16 cellular contexts compared by ENCODE assay signal in the genomic region with DNA sequence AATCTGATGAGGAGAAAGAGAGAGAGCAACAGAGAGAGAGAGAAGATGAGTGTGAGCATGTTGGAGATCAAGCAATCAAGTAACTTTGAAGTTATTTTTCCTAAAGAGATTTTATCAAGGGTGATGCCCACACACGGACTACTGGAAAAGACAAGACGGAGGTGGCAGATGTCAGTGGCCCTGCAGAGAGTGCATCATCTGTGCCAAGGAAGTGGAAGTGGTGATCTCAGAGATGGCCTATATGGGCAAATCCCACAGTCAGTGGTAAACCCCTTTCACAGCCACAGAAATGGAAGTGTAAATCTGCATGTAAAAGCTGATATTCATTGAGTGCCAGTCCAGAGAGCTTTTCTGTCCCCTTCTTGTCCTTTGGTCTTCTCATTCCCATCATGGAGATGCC.
"Had no signal": no experiment of that assay in that cellular context is flagged by ENCODE, and none has a peak within 500 bp of the region (broad histone marks: within the 10 kb centered on the region; RNA-seq: fewer than 3 reads in every experiment).

No MANE protein-coding gene starts in this region.

- DNase-seq: activated CD4-positive, alpha-beta memory T cell treated with anti-CD3 and anti-CD28 coated beads, Interleukin-2, amount 10 ng/mL, durations not matched to agents 7 days and 5 days; activated naive CD4-positive, alpha-beta T cell treated with anti-CD3 and anti-CD28 coated beads, Interleukin-2, amount 50 U/mL, for 16 hours; activated T-cell treated with anti-CD3 and anti-CD28 coated beads, Interleukin-2, amount 50 U/mL, for 24 hours; dermis blood vessel endothelial cell; effector memory CD8-positive, alpha-beta T cell; foreskin melanocyte; head of caudate nucleus; mesendoderm; nephron progenitor cell; ovary; right lobe of liver; stimulated activated naive CD8-positive, alpha-beta T cell treated with anti-CD3 and anti-CD28 coated beads, Interleukin-15, amount 100 ng/mL, for 72 hours; testis; upper lobe of left lung had no signal

- ATAC-seq: effector memory CD8-positive, alpha-beta T cell; right lobe of liver; stimulated activated naive CD8-positive, alpha-beta T cell treated with anti-CD3 and anti-CD28 coated beads, Interleukin-15, amount 100 ng/mL, for 72 hours had no signal

- H3K27me3 ChIP-seq: ovary, right lobe of liver, testis, upper lobe of left lung had no signal

- H3K27ac ChIP-seq: ovary, right lobe of liver, testis, upper lobe of left lung, VCaP had no signal

- H3K36me3 ChIP-seq: ovary, right lobe of liver, upper lobe of left lung had no signal

- H3K9me3 ChIP-seq: ovary, right lobe of liver, testis, upper lobe of left lung had no signal

- H3K4me3 ChIP-seq: ovary, right lobe of liver, smooth muscle cell, testis, upper lobe of left lung had no signal
